ENCODE assay signal across 2 cellular contexts in genomic region chr15:34056921-34057320, GRCh38.
TF ChIP-seq lines count a peak whose summit lies in the region.

No MANE protein-coding gene starts in this region.

TF ChIP-seq in SK-N-SH, 30 proteins besides CTCF, POLR2A, EP300 and RAD21 (continued from another document):
- TF ChIP-seq TEAD4 (IDR thresholded peaks at IDR 0.05; ENCODE audit: borderline replicate concordance, insufficient read depth), result no peak
- no peak for TF ChIP-seq ZBTB33 (IDR thresholded peaks at IDR 0.05; ENCODE audit: borderline replicate concordance, low read depth)
- TF ChIP-seq SMC3 (IDR thresholded peaks at IDR 0.05; ENCODE audit: low read depth, low read length), result no peak
- TF ChIP-seq RXRA (IDR thresholded peaks at IDR 0.05; ENCODE audit: borderline replicate concordance, low read depth), result no peak
- TF ChIP-seq CHD2 (IDR thresholded peaks at IDR 0.05; ENCODE audit: low read length, partially characterized antibody), result no peak
- no peak for TF ChIP-seq USF1 (IDR thresholded peaks at IDR 0.05; ENCODE audit: borderline replicate concordance, low read depth)
- TF ChIP-seq JUND (IDR thresholded peaks at IDR 0.05), result no peak
- TF ChIP-seq MXI1 (IDR thresholded peaks at IDR 0.05; ENCODE audit: low read depth, low read length), result no peak

TF ChIP-seq in SK-N-SH treated with all-trans-retinoic acid at 6 μM for 48 hours, 23 proteins besides CTCF, POLR2A, EP300 and RAD21 (continued from another document):
- TF ChIP-seq TSHZ2 (CRISPR knock-in tag; IDR thresholded peaks at IDR 0.05) (no peak), PATZ1 (CRISPR knock-in tag; IDR thresholded peaks at IDR 0.05; ENCODE audit: borderline replicate concordance) (no peak), OSR1 (CRISPR knock-in tag; IDR thresholded peaks at IDR 0.05) (no peak), ZFP30 (CRISPR knock-in tag; IDR thresholded peaks at IDR 0.05) (no peak), POU6F1 (CRISPR knock-in tag; IDR thresholded peaks at IDR 0.05; ENCODE audit: borderline replicate concordance, low read depth) (no peak), GLIS3 (CRISPR knock-in tag; IDR thresholded peaks at IDR 0.05) (no peak), ESRRG (CRISPR knock-in tag; IDR thresholded peaks at IDR 0.05) (no peak), CSRNP3 (CRISPR knock-in tag; IDR thresholded peaks at IDR 0.05) (no peak), ZNF565 (CRISPR knock-in tag; conservative IDR thresholded peaks at IDR 0.05; ENCODE audit: low read depth) (no peak), ISL1 (CRISPR knock-in tag; IDR thresholded peaks at IDR 0.05) (no peak), TCF4 (CRISPR knock-in tag; IDR thresholded peaks at IDR 0.05; ENCODE audit: borderline replicate concordance) (no peak), ZNF70 (CRISPR knock-in tag; IDR thresholded peaks at IDR 0.05) (no peak), CREB5 (CRISPR knock-in tag; IDR thresholded peaks at IDR 0.05; ENCODE audit: low read depth) (no peak), ZFP3 (CRISPR knock-in tag; IDR thresholded peaks at IDR 0.05) (no peak), ARNTL (CRISPR knock-in tag; IDR thresholded peaks at IDR 0.05; ENCODE audit: borderline replicate concordance, low read depth) (no peak), CSDC2 (CRISPR knock-in tag; IDR thresholded peaks at IDR 0.05) (no peak)
